In genomic region chr20:51275816-51276215, GRCh38 we compare ENCODE assay signal across 17 cellular contexts.
A peak's percentile ranks its signal among the peaks of the same experiment; 100 is the strongest.
DNase-seq lines count a peak whose midpoint lies in the region; FAIRE-seq and TF ChIP-seq lines count a peak whose summit lies in the region.
"Had no signal": no experiment of that assay in that cellular context is flagged by ENCODE, and none has a peak within 500 bp of the region (broad histone marks: within the 10 kb centered on the region; RNA-seq: fewer than 3 reads in every experiment).

No MANE protein-coding gene starts in this region.

- no peak overlapping the region for H3K4me3 ChIP-seq in mesendoderm (ENCODE audit: low read length)
- H3K4me3 ChIP-seq: K562, pancreas, smooth muscle cell had no signal

- WGBS in mesendoderm (ENCODE audit: extremely low coverage, insufficient coverage, low lambda C conversion rate): no CpG with 5 or more reads among the region's 14 CpGs

- no peaks in the 10 kb centered on the region for H3K27me3 ChIP-seq in mesendoderm (ENCODE audit: insufficient read depth, low read length, poor library complexity)

- H3K4ac ChIP-seq in mesendoderm (ENCODE audit: low read depth, low read length): no peak overlapping the region

- no peak overlapping the region for H2BK15ac ChIP-seq in mesendoderm (replicated peaks; ENCODE audit: low read depth)

- H3K4me1 ChIP-seq in mesendoderm (ENCODE audit: control insufficient read depth, low read depth, low read length): no peaks in the 10 kb centered on the region
- H3K4me1 ChIP-seq: pancreas had no signal

- TF ChIP-seq POLR2A in GM12891 (IDR thresholded peaks at IDR 0.05; ENCODE audit: low read depth, low read length): no peak

- no peak overlapping the region for H3K18ac ChIP-seq in mesendoderm (ENCODE audit: low read length)

- H3K79me2 ChIP-seq in mesendoderm (ENCODE audit: control insufficient read depth, insufficient read depth, low read length): no peaks in the 10 kb centered on the region

- FAIRE-seq in GM12891 (lab: Jason Lieb, UNC): no peak
- FAIRE-seq: GM12892, K562, pancreas, TTC549 had no signal

- no peak overlapping the region for H3K56ac ChIP-seq in mesendoderm (ENCODE audit: low read length)

- DNase-seq in Ammon's horn (ENCODE audit: low spot score): peak; percentile 67
- peak; percentile 39 for DNase-seq in LHCN-M2 (ENCODE audit: low read depth)
- peak; percentile 20 for DNase-seq in dermis blood vessel endothelial cell
- no peak for DNase-seq in mesendoderm
- no peak for DNase-seq in GM12891 (ENCODE audit: insufficient read length, low spot score)
- DNase-seq in NCI-H345 treated with DMSO at 0.1 percent for 48 hours (lab: John Stamatoyannopoulos, UW; ENCODE audit: unreplicated experiment): no peak
- DNase-seq in SKM-1 (lab: John Stamatoyannopoulos, UW; ENCODE audit: unreplicated experiment): no peak
- DNase-seq in GDM1 (lab: John Stamatoyannopoulos, UW): no peak
- DNase-seq: activated effector memory CD4-positive, alpha-beta T cell treated with Interleukin-2 at 50 U/mL for 16 hours; islet precursor cell; OCI-M1; pancreas; stimulated activated naive CD4-positive, alpha-beta T cell treated with Interleukin-2 at 50 U/mL for 16 hours had no signal

- no peak overlapping the region for H3K4me2 ChIP-seq in mesendoderm (ENCODE audit: low read length)
- H3K4me2 ChIP-seq: smooth muscle cell had no signal

- H2AK5ac ChIP-seq in mesendoderm (ENCODE audit: low read length): peak overlapping the region; percentile 4

- H3K79me1 ChIP-seq in mesendoderm (ENCODE audit: low read length): no peaks in the 10 kb centered on the region

- H3K27ac ChIP-seq in mesendoderm (ENCODE audit: low read depth, low read length): no peak overlapping the region
- H3K27ac ChIP-seq: pancreas had no signal

- no peaks in the 10 kb centered on the region for H3K36me3 ChIP-seq in mesendoderm (ENCODE audit: control insufficient read depth, insufficient read depth, low read length)
- H3K36me3 ChIP-seq: pancreas had no signal

- H3K9ac ChIP-seq in mesendoderm (ENCODE audit: low read length): no peak overlapping the region

- no peak overlapping the region for H2BK120ac ChIP-seq in mesendoderm (ENCODE audit: low read depth, low read length)

- peak overlapping the region; percentile 44 for H2BK5ac ChIP-seq in mesendoderm (ENCODE audit: low read length)

- no peak overlapping the region for H3K23ac ChIP-seq in mesendoderm (ENCODE audit: low read length)

- H4K8ac ChIP-seq in mesendoderm (ENCODE audit: low read depth, low read length): no peak overlapping the region

- H4K5ac ChIP-seq in mesendoderm (ENCODE audit: low read length): no peak overlapping the region

TF ChIP-seq in GM12891, 5 proteins besides CTCF, POLR2A, EP300 and RAD21:
- TF ChIP-seq POLR2AphosphoS5 (IDR thresholded peaks at IDR 0.05; ENCODE audit: low read depth, low read length) (no peak), SPI1 (IDR thresholded peaks at IDR 0.05; ENCODE audit: low read depth, low read length) (no peak)
TF ChIP-seq in GM12891: peak in this region for 0.

Comparison
In these comparisons a context has a peak if more than half of its experiments do, and no peak if none do; other contexts are left out.
1. DNase-seq: peak in Ammon's horn (single experiment), LHCN-M2 (single experiment) and dermis blood vessel endothelial cell (single experiment); none in mesendoderm (single experiment), GM12891 (single experiment), NCI-H345 treated with DMSO at 0.1 percent for 48 hours (single experiment), SKM-1 (single experiment) and GDM1 (single experiment).